In the genomic region with DNA sequence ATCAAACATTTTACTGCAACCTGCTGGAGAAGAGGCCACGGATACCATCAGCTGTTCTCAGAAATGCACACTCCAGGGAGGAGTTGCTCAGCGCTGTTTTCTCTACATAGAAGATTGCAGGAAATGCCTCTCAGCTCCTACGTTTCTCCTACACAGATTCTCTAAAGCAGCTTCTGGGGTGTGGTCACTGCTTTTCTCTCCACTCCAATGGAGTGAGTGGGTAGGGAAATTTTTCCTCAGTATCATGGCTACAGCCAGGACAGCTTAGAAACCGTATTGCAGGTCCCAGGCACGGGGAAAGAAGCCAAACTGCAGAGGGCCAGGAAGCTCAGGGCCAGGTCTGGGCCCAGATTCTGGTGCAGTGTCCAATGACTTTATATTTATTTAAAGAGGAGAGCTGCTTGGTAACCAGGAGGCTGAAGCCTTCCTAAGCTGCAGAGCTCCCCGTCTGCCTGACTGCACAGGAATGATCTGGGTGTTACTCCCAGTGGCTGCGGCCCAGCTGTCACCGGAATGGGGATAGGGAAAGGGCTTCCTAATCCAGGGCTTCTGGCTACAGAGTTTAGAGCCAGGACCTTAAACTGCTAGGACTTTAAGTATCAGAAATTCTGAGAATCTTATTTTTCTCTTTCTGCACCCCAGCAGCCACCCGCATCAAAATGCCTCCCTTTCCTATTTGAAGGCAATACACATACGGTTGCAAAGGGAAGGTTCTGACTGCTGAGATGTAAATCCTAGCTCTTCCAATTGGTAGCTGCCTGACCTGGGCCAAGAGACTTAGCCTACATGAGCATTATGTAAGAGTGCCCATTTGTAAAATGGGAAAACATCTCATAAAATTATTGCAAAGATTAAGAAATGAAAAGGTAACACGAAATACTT, we compare ENCODE assay signal across 8 cellular contexts. TPM values are rescaled to one million over a fixed set of nuclear protein-coding genes. Genes with fewer than 3 reads are reported as not detected.
A peak's percentile ranks its signal among the peaks of the same experiment; 100 is the strongest.
DNase-seq lines count a peak whose midpoint lies in the region; ATAC-seq, FAIRE-seq and TF ChIP-seq lines count a peak whose summit lies in the region.

No MANE protein-coding gene starts in this region.

- no peaks in the 10 kb centered on the region for H3K9me3 Mint-ChIP-seq in activated T-helper 2 cell treated with anti-CD3 and anti-CD28 coated beads, Interferon-gamma antibody, Interleukin-2, Interleukin-4, amounts not matched to agents 10 μg/mL and 5 μg/mL and 100 μg/mL, durations not matched to agents 14 hours and 24 hours and 36 hours

- no peaks in the 10 kb centered on the region for H3K27me3 Mint-ChIP-seq in activated T-helper 2 cell treated with anti-CD3 and anti-CD28 coated beads, Interferon-gamma antibody, Interleukin-2, Interleukin-4, amounts not matched to agents 10 μg/mL and 5 μg/mL and 100 μg/mL, durations not matched to agents 14 hours and 24 hours and 36 hours (ENCODE audit: low read depth)

- peaks cover 29% of the 10 kb centered on the region for H3K4me1 Mint-ChIP-seq in activated T-helper 2 cell treated with anti-CD3 and anti-CD28 coated beads, Interferon-gamma antibody, Interleukin-2, Interleukin-4, amounts not matched to agents 10 μg/mL and 5 μg/mL and 100 μg/mL, durations not matched to agents 14 hours and 24 hours and 36 hours (ENCODE audit: low read depth)

- no peak for FAIRE-seq in pancreas (lab: Jason Lieb, UNC)

- DNase-seq in Right ventricle myocardium inferior (ENCODE audit: missing footprints) (no peak), cardiac septum (ENCODE audit: low spot score) (no peak), left cardiac atrium (peak; percentile 41), pancreas (no peak)
- peak; percentile 11 for DNase-seq in activated T-helper 2 cell treated with anti-CD3 and anti-CD28 coated beads, Interferon-gamma antibody, Interleukin-2, Interleukin-4, amounts not matched to agents 10 μg/mL and 5 μg/mL and 100 μg/mL, durations not matched to agents 14 hours and 24 hours and 36 hours (ENCODE audit: low spot score)
- no peak for DNase-seq in effector CD8-positive, alpha-beta T cell (lab: John Stamatoyannopoulos, UW)
- DNase-seq in stimulated activated CD4-positive, alpha-beta T cell treated with anti-CD3 and anti-CD28 coated beads, Interleukin-15, amount 100 ng/mL, for 24 hours: no peak

- TF ChIP-seq CTCF in pancreas (IDR thresholded peaks at IDR 0.05): no peak

- ATAC-seq in Right ventricle myocardium inferior: peak; percentile 25
- peak; percentile 2 to 4 for ATAC-seq in left cardiac atrium
- no peak for ATAC-seq in pancreas
- no peak for ATAC-seq in HG02884 (IDR thresholded peaks at IDR 0.05; ENCODE audit: unreplicated experiment)

- peaks cover 0 to 24% (median 9%) of the 10 kb centered on the region in 3 donors for H3K4me1 ChIP-seq in pancreas

- no peaks in the 10 kb centered on the region for H3K36me3 ChIP-seq in pancreas

- H3K36me3 Mint-ChIP-seq in activated T-helper 2 cell treated with anti-CD3 and anti-CD28 coated beads, Interferon-gamma antibody, Interleukin-2, Interleukin-4, amounts not matched to agents 10 μg/mL and 5 μg/mL and 100 μg/mL, durations not matched to agents 14 hours and 24 hours and 36 hours (ENCODE audit: low read depth): no peaks in the 10 kb centered on the region

- H3K27ac Mint-ChIP-seq in activated T-helper 2 cell treated with anti-CD3 and anti-CD28 coated beads, Interferon-gamma antibody, Interleukin-2, Interleukin-4, amounts not matched to agents 10 μg/mL and 5 μg/mL and 100 μg/mL, durations not matched to agents 14 hours and 24 hours and 36 hours: peak overlapping the region; percentile 91

- H3K27me3 ChIP-seq in pancreas: no peaks in the 10 kb centered on the region

- peak overlapping the region; percentile 52 to 77 (median 61) for H3K27ac ChIP-seq in pancreas

- peak overlapping the region; percentile 86 for H3K4me3 Mint-ChIP-seq in activated T-helper 2 cell treated with anti-CD3 and anti-CD28 coated beads, Interferon-gamma antibody, Interleukin-2, Interleukin-4, amounts not matched to agents 10 μg/mL and 5 μg/mL and 100 μg/mL, durations not matched to agents 14 hours and 24 hours and 36 hours (ENCODE audit: low read depth)

- intact Hi-C loops in Right ventricle myocardium inferior (cut with DNase I) (loop anchor here (5.0 kb wide), 1 partner anchor 49 kb away; the partner anchor contains the start of gene GLE1), cardiac septum (cut with DNase I) (loop anchor here (5.0 kb wide), 1 partner anchor 94 kb away; the partner anchor contains the start of gene ODF2), left cardiac atrium (cut with DNase I) (loop anchor here in 1 of 2 donors (5.0 kb wide), 1 partner anchor 94 kb away; the partner anchor contains the start of gene ODF2), pancreas (cut with DNase I) (no loop called here)
- intact Hi-C loops in activated T-helper 2 cell treated with anti-CD3 and anti-CD28 coated beads, Interferon-gamma antibody, Interleukin-2, Interleukin-4, amounts not matched to agents 10 μg/mL and 5 μg/mL and 100 μg/mL, durations not matched to agents 14 hours and 24 hours and 36 hours (cut with micrococcal nuclease): loop anchor here (5.0 to 10.0 kb wide), 4 partner anchors 94 to 386 kb away; partner anchors contain the start of genes BBLN, ODF2, SET and ZDHHC12

- no peaks in the 10 kb centered on the region for H3K9me3 ChIP-seq in pancreas

- WGBS in pancreas, 2 donors: 64 to 65% methylated on average over 11 of the region's 11 CpGs

- no peak overlapping the region for H3K4me3 ChIP-seq in pancreas

RNA-seq across cellular contexts. Expression of gene SPTAN1, which starts 1.4 kb away (rescaled TPM):
- total RNA-seq in Right ventricle myocardium inferior (247 TPM), cardiac septum (380 TPM), left cardiac atrium (100 to 1,000 TPM; 277 to 336 TPM), pancreas (100 to 1,000 TPM in 2 of 6 donors, 10 to 100 TPM in 4; 58.6 to 155 (median 77.1) TPM)
- total RNA-seq in activated T-helper 2 cell treated with anti-CD3 and anti-CD28 coated beads, Interferon-gamma antibody, Interleukin-2, Interleukin-4, amounts not matched to agents 10 μg/mL and 5 μg/mL and 100 μg/mL, durations not matched to agents 14 hours and 24 hours and 36 hours: 286 and 303 TPM in 2 replicates
- 100 to 1,000 TPM; 123 to 143 TPM for polyA plus RNA-seq in pancreas

RNA-seq across cellular contexts. Expression of gene GLE1, which starts 46.5 kb away (rescaled TPM):
- total RNA-seq in Right ventricle myocardium inferior (19.5 TPM), cardiac septum (20.2 TPM), left cardiac atrium (10 to 100 TPM; 15.5 to 19.1 TPM), pancreas (10 to 100 TPM in 1 of 6 donors, 1 to 10 TPM in 5; 4.8 to 11.1 (median 8.0) TPM)
- 56.0 and 57.5 TPM in 2 replicates for total RNA-seq in activated T-helper 2 cell treated with anti-CD3 and anti-CD28 coated beads, Interferon-gamma antibody, Interleukin-2, Interleukin-4, amounts not matched to agents 10 μg/mL and 5 μg/mL and 100 μg/mL, durations not matched to agents 14 hours and 24 hours and 36 hours
- polyA plus RNA-seq in pancreas: 10 to 100 TPM in 1 of 2 donors, 1 to 10 TPM in 1; 5.1 to 11.2 TPM

Comparison
In these comparisons a context has a peak if more than half of its experiments do, and no peak if none do; other contexts are left out.
1. DNase-seq: peak in activated T-helper 2 cell treated with anti-CD3 and anti-CD28 coated beads, Interferon-gamma antibody, Interleukin-2, Interleukin-4, amounts not matched to agents 10 μg/mL and 5 μg/mL and 100 μg/mL, durations not matched to agents 14 hours and 24 hours and 36 hours (single experiment) and left cardiac atrium (single experiment); none in Right ventricle myocardium inferior (single experiment), cardiac septum (single experiment), pancreas (0 of 6), effector CD8-positive, alpha-beta T cell (single experiment) and stimulated activated CD4-positive, alpha-beta T cell treated with anti-CD3 and anti-CD28 coated beads, Interleukin-15, amount 100 ng/mL, for 24 hours (single experiment).
2. ATAC-seq: peak in Right ventricle myocardium inferior (single experiment) and left cardiac atrium (2 of 2); none in pancreas (0 of 4) and HG02884 (single experiment).
3. intact Hi-C loops: an anchor here in Right ventricle myocardium inferior (5.0 kb wide), cardiac septum (5.0 kb wide) and activated T-helper 2 cell treated with anti-CD3 and anti-CD28 coated beads, Interferon-gamma antibody, Interleukin-2, Interleukin-4, amounts not matched to agents 10 μg/mL and 5 μg/mL and 100 μg/mL, durations not matched to agents 14 hours and 24 hours and 36 hours (5.0 to 10.0 kb wide); none called in pancreas.